Comparison of ENCODE assay signal across 1 cellular context in the genomic region with DNA sequence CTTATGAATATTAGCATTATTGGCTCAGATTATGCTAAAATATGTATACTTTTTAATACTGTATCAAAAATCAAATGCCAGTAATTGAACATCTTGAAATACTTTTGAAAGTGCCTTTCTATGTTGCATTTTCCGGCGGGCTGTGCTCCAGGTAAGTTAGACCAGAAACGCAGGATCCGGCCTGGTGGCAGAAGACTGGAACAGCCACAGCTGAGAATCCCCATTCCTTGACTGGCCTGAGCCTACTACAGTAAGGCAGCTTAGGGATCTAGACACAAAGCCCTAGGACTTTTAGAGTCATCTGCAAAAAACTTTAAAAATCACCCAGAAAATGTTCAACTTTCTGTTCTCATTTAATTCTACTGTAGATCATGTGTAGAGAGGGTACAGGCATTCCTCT.
TF ChIP-seq lines count a peak whose summit lies in the region.

No MANE protein-coding gene starts in this region.

TF ChIP-seq in WTC11, 78 proteins besides CTCF, POLR2A, EP300 and RAD21 (continued from another document):
- no peak for TF ChIP-seq ZMAT4 (CRISPR knock-in tag; IDR thresholded peaks at IDR 0.05)
